Comparison of ENCODE assay signal across 17 cellular contexts in genomic region chr4:53005808-53006207, GRCh38.
"Had no signal": no experiment of that assay in that cellular context is flagged by ENCODE, and none has a peak within 500 bp of the region (broad histone marks: within the 10 kb centered on the region; RNA-seq: fewer than 3 reads in every experiment).

No MANE protein-coding gene starts in this region.

- H3K27me3 Mint-ChIP-seq: activated naive CD8-positive, alpha-beta T cell treated with anti-CD3 and anti-CD28 coated beads, Interleukin-2, amount 50 U/mL, for 24 hours; type B pancreatic cell had no signal

- H3K36me3 Mint-ChIP-seq: type B pancreatic cell had no signal

- ATAC-seq: activated naive CD8-positive, alpha-beta T cell treated with anti-CD3 and anti-CD28 coated beads, Interleukin-2, amount 50 U/mL, for 24 hours; activated T-cell treated with anti-CD3 and anti-CD28 coated beads, Interleukin-2, amount 50 U/mL, for 4 hours; gastrocnemius medialis had no signal

- H3K27ac Mint-ChIP-seq: activated naive CD4-positive, alpha-beta T cell treated with anti-CD3 and anti-CD28 coated beads for 36 hours; activated naive CD8-positive, alpha-beta T cell treated with anti-CD3 and anti-CD28 coated beads, Interleukin-2, amount 50 U/mL, for 24 hours; T-helper 1 cell treated with Interleukin-12 subunit alpha and Interleukin-12 subunit beta and Interleukin-4 antibody, amounts not matched to agents 30 μg/mL and 1 μg/mL, for 36 hours; type B pancreatic cell had no signal

- H3K9me3 Mint-ChIP-seq: activated naive CD4-positive, alpha-beta T cell treated with anti-CD3 and anti-CD28 coated beads for 36 hours; activated naive CD8-positive, alpha-beta T cell treated with anti-CD3 and anti-CD28 coated beads, Interleukin-2, amount 50 U/mL, for 24 hours; activated T-cell treated with anti-CD3 and anti-CD28 coated beads, Interleukin-2, amount 50 U/mL, for 4 hours; neural crest cell had no signal

- FAIRE-seq: endometrium, small intestine had no signal

- H3K4me3 Mint-ChIP-seq: activated naive CD4-positive, alpha-beta T cell treated with anti-CD3 and anti-CD28 coated beads for 36 hours; activated naive CD8-positive, alpha-beta T cell treated with anti-CD3 and anti-CD28 coated beads, Interleukin-2, amount 50 U/mL, for 24 hours; activated T-cell treated with anti-CD3 and anti-CD28 coated beads, Interleukin-2, amount 50 U/mL, for 4 hours; neural crest cell; T-helper 1 cell treated with Interleukin-12 subunit alpha and Interleukin-12 subunit beta and Interleukin-4 antibody, amounts not matched to agents 30 μg/mL and 1 μg/mL, for 36 hours; type B pancreatic cell had no signal

- DNase-seq: activated CD4-positive, alpha-beta T cell treated with anti-CD3 and anti-CD28 coated beads, Interleukin-2, amount 50 U/mL, for 1 hour; activated CD4-positive, CD25-positive, alpha-beta regulatory T cell treated with anti-CD3 and anti-CD28 coated beads, Interleukin-2, amount 50 U/mL, for 72 hours; activated CD8-positive, alpha-beta memory T cell treated with anti-CD3 and anti-CD28 coated beads, Interleukin-2, amount 50 U/mL, for 4 hours; activated naive CD4-positive, alpha-beta T cell treated with anti-CD3 and anti-CD28 coated beads for 36 hours; activated naive CD8-positive, alpha-beta T cell treated with anti-CD3 and anti-CD28 coated beads, Interleukin-2, amount 50 U/mL, for 24 hours; activated T-cell treated with anti-CD3 and anti-CD28 coated beads, Interleukin-2, amount 50 U/mL, for 4 hours; anterior cingulate cortex; gastrocnemius medialis; heart left ventricle; left cardiac atrium; small intestine; stimulated activated CD4-positive, alpha-beta T cell treated with anti-CD3 and anti-CD28 coated beads, Interleukin-4, amount 100 ng/mL, for 1 hour; testis had no signal

- H3K4me1 Mint-ChIP-seq: activated naive CD8-positive, alpha-beta T cell treated with anti-CD3 and anti-CD28 coated beads, Interleukin-2, amount 50 U/mL, for 24 hours had no signal
